Comparison of ENCODE assay signal across 1 cellular context in genomic region chr2:190334479-190335224, GRCh38.
TF ChIP-seq lines count a peak whose summit lies in the region.

No MANE protein-coding gene starts in this region.

TF ChIP-seq in liver, 16 proteins besides CTCF, POLR2A, EP300 and RAD21 (continued from another document):
- TF ChIP-seq HNF4G (IDR thresholded peaks at IDR 0.05) (peak; percentile 78), FOXA2 (IDR thresholded peaks at IDR 0.05) (no peak), FOXA1 (IDR thresholded peaks at IDR 0.05) (no peak)
